ENCODE assay signal across 8 cellular contexts in the genomic region with DNA sequence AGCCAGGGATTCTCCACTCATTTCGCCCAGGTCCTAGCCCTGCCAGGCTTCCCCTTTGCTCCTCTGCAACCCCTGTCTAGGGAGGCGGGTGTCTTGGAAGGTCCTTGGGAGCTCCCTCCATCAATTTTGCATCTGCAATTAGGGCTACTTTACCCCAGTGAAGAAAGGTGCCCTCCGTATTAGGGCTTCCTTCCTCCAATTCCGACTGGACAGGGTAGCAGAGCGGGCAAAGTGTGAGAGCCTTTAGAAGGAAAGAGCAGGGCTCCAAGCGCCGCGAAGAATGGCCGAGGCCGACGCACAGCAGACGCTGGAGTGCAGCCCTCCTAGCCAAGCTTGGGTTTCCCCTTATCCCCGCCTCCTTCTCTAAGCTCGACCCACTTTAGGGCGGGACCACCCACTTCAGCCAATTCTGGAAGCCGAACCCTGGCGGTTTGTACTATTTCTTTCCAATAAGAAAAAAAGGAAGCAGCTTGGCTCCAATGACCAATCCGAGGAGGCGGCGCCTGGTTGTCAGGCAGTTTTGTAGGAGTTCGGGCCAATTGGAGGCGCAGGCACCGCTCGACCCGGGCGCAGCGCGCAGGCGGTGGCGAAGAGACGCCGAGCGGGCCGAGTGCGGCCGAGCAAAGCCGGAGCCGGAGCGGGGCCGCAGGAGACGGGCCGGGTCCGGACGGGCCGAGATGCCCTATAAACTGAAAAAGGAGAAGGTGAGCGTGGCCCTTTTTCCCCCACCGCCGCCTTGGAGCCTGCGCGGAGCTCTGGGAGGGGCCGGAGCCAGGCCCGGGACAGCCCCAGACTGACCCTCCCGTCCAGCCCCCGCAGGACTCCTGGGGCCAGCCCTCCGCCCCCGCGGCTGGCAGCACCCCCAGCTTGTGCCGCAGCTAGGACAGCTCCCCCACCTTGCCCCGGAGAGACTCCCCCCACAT. TPM values are rescaled to one million over a fixed set of nuclear protein-coding genes. Genes with fewer than 3 reads are reported as not detected.
A peak's percentile ranks its signal among the peaks of the same experiment; 100 is the strongest.
DNase-seq lines count a peak whose midpoint lies in the region; ATAC-seq, FAIRE-seq and TF ChIP-seq lines count a peak whose summit lies in the region.

TSS of gene PPP2R5D (plus strand) at position 570 of the 923 bp plus-strand sequence. CDS start at position 678, 108 bp downstream.

- ATAC-seq in HG03439 (IDR thresholded peaks at IDR 0.05; ENCODE audit: unreplicated experiment), result peak; percentile 93

- peak; percentile 92 for TF ChIP-seq POLR2A in GM19193 (IDR thresholded peaks at IDR 0.05; ENCODE audit: extremely low read depth, insufficient read depth, insufficient read length)

- peaks cover 54% of the 10 kb centered on the region for H3K4me1 Mint-ChIP-seq in chondrocyte (ENCODE audit: low read depth)

- H3K4me3 ChIP-seq in kidney (ENCODE audit: low read length in 2 of 2), result peak within 1 kb of the TSS; percentile 83 to 85

- TF ChIP-seq CTCF in chondrocyte (IDR thresholded peaks at IDR 0.05) (peak; percentile 13), kidney (IDR thresholded peaks at IDR 0.05; ENCODE audit: borderline replicate concordance, extremely low read depth, insufficient read depth) (no peak)

- peak within 1 kb of the TSS; percentile 86 for H3K4me3 Mint-ChIP-seq in chondrocyte (ENCODE audit: unreplicated experiment)

- no peaks in the 10 kb centered on the region for H3K27me3 Mint-ChIP-seq in chondrocyte (ENCODE audit: low read depth)

- peak; percentile 92 for FAIRE-seq in kidney (lab: Jason Lieb, UNC)

- H3K36me3 ChIP-seq in kidney (ENCODE audit: control insufficient read depth in 1 of 2, insufficient read depth in 2 of 2, low read length in 2 of 2), result peaks cover 0 to 2% of the 10 kb centered on the region in 2 donors

- peaks cover 7 to 22% of the 10 kb centered on the region in 2 donors for H3K4me1 ChIP-seq in kidney (ENCODE audit: control insufficient read depth in 1 of 2, insufficient read depth in 1 of 2, low read depth in 1 of 2, low read length in 2 of 2)

- H3K9ac ChIP-seq in kidney (ENCODE audit: low read length in 2 of 2), result peak within 1 kb of the TSS; percentile 69 to 83

- H3K27ac Mint-ChIP-seq in chondrocyte (ENCODE audit: unreplicated experiment), result peak within 1 kb of the TSS; percentile 89

- H3K9me3 ChIP-seq in kidney (ENCODE audit: control insufficient read depth in 1 of 2, low read length in 2 of 2), result no peaks in the 10 kb centered on the region

- H3K36me3 Mint-ChIP-seq in chondrocyte (ENCODE audit: low read depth), result peaks cover 2% of the 10 kb centered on the region

- intact Hi-C loops in kidney (cut with DNase I), result no loop called here

- H3K9me3 Mint-ChIP-seq in chondrocyte (ENCODE audit: low read depth), result no peaks in the 10 kb centered on the region

- DNase-seq in AML-193 (lab: John Stamatoyannopoulos, UW) (peak; percentile 100), NCI-H510A treated with DMSO at 0.1 percent for 48 hours (lab: John Stamatoyannopoulos, UW) (peak; percentile 99), chondrocyte (ENCODE audit: low spot score) (peak; percentile 97), kidney (peak; percentile 98)
- peak; percentile 96 for DNase-seq in activated CD4-positive, alpha-beta T cell treated with anti-CD3 and anti-CD28 coated beads for 24 hours (ENCODE audit: low read depth in 2 of 2)
- peak; percentile 98 for DNase-seq in stimulated activated CD4-positive, alpha-beta T cell treated with anti-CD3 and anti-CD28 coated beads, Interleukin-15, amount 100 ng/mL, for 24 hours

- H3K27ac ChIP-seq in kidney (ENCODE audit: low read depth in 2 of 2, low read length in 2 of 2), result peak within 1 kb of the TSS; percentile 46 to 77

RNA-seq across cellular contexts. Expression of gene PPP2R5D, which starts in this region (rescaled TPM):
- total RNA-seq in chondrocyte, result 34.0 to 40.4 TPM (median 39.3 TPM) in 3 replicates
- total RNA-seq in kidney, result 22.6 TPM
- 21.8 TPM for polyA plus RNA-seq in kidney (ENCODE audit: insufficient read depth, low read depth, low replicate concordance)

Comparison
In these comparisons a context has a peak if more than half of its experiments do, and no peak if none do; other contexts are left out.
1. Peak in every context shown above with its lines: DNase-seq, ATAC-seq, H3K4me3 ChIP-seq and H3K27ac ChIP-seq.